ENCODE assay signal across 8 cellular contexts in genomic region chr1:27235827-27236226, GRCh38. TPM values are rescaled to one million over a fixed set of nuclear protein-coding genes. Genes with fewer than 3 reads are reported as not detected.
A peak's percentile ranks its signal among the peaks of the same experiment; 100 is the strongest.
DNase-seq lines count a peak whose midpoint lies in the region; TF ChIP-seq lines count a peak whose summit lies in the region.

No MANE protein-coding gene starts in this region.

- H2AFZ ChIP-seq in PC-9 = peak overlapping the region; percentile 74; the same call in 1 of the 2 replicates

- H3K27me3 ChIP-seq in PC-9 (ENCODE audit: insufficient read depth, low read depth) (no peaks in the 10 kb centered on the region), esophagus muscularis mucosa (no peaks in the 10 kb centered on the region)

- H3K4me3 ChIP-seq in GM08714 (ENCODE audit: low read length) (peak overlapping the region; percentile 86), PC-9 (peak overlapping the region; percentile 58), esophagus muscularis mucosa (peak overlapping the region; percentile 79 to 99 (median 92))

- no peak for TF ChIP-seq EP300 in esophagus muscularis mucosa (IDR thresholded peaks at IDR 0.05)

- no peaks in the 10 kb centered on the region for H3F3A ChIP-seq in PC-9 (ENCODE audit: insufficient read depth, low read depth)

- peaks cover 9% of the 10 kb centered on the region; the same call in 1 of the 2 replicates for H3K79me2 ChIP-seq in PC-9 (ENCODE audit: low read depth)

- H3K4me1 ChIP-seq in PC-9 (replicated peaks; ENCODE audit: insufficient read depth) (peaks cover 9% of the 10 kb centered on the region; the same call in 1 of the 2 replicates), esophagus muscularis mucosa (peaks cover 25 to 44% (median 34%) of the 10 kb centered on the region in 4 donors)

- no peaks in the 10 kb centered on the region for H4K20me1 ChIP-seq in PC-9 (ENCODE audit: insufficient read depth)

- TF ChIP-seq CTCF in PC-9 (conservative IDR thresholded peaks at IDR 0.05) (no peak), esophagus muscularis mucosa (IDR thresholded peaks at IDR 0.05) (no peak)

- H3K27ac ChIP-seq in PC-9 = no peak overlapping the region
- peak overlapping the region; percentile 89 to 91 (median 90) for H3K27ac ChIP-seq in esophagus muscularis mucosa (replicated peaks in 1 of 4)

- no peak for DNase-seq in PC-9
- no peak for DNase-seq in esophagus muscularis mucosa (ENCODE audit: extremely low spot score)
- DNase-seq in renal cortical epithelial cell (ENCODE audit: low read depth) = peak; percentile 47
- DNase-seq in dermis blood vessel endothelial cell = no peak
- no peak for DNase-seq in epidermal melanocyte (ENCODE audit: insufficient read length, low spot score)
- no peak for DNase-seq in DMS 273 treated with DMSO at 0.1 percent for 48 hours (lab: John Stamatoyannopoulos, UW)
- DNase-seq in NCI-H1930 (lab: John Stamatoyannopoulos, UW) = no peak

- BruUV-seq in PC-9 (replicated peaks; lab: Mats Ljungman, UMichigan) = no TSS peak

- peak overlapping the region; percentile 87 for H3K4me2 ChIP-seq in PC-9

- H3K36me3 ChIP-seq in PC-9 (ENCODE audit: low read depth) = no peaks in the 10 kb centered on the region
- no peaks in the 10 kb centered on the region for H3K36me3 ChIP-seq in esophagus muscularis mucosa

- POLR2A ChIA-PET in PC-9 (lab: Charles Lee; ENCODE audit: unreplicated experiment) = interaction anchor here (0.6 kb wide), 1 partner anchor 239 kb away, joined by 5 read pairs; no protein-coding TSS in a partner anchor

- intact Hi-C loops in PC-9 (cut with micrococcal nuclease; ENCODE audit: unreplicated experiment) (no loop called here), esophagus muscularis mucosa (cut with DNase I) (loop anchor here (5.0 kb wide), 1 partner anchor 79 kb away; the partner anchor contains the start of gene SLC9A1)

- no peaks in the 10 kb centered on the region for H3K9me3 ChIP-seq in PC-9 (ENCODE audit: insufficient read depth, low read depth)
- no peaks in the 10 kb centered on the region for H3K9me3 ChIP-seq in esophagus muscularis mucosa

- TF ChIP-seq POLR2A in esophagus muscularis mucosa (IDR thresholded peaks at IDR 0.05; ENCODE audit: low read depth) = no peak

- H3K9me2 ChIP-seq in PC-9 (ENCODE audit: insufficient read depth) = no peaks in the 10 kb centered on the region

- CTCF ChIA-PET in PC-9 (lab: Charles Lee) = no interaction called here

- 39% methylated on average over 7 of the region's 7 CpGs for WGBS in esophagus muscularis mucosa

RNA-seq across cellular contexts. Expression of gene WDTC1, which starts 1.4 kb away (rescaled TPM):
- total RNA-seq in PC-9 (2021) (37.1 and 39.2 TPM in 2 replicates), esophagus muscularis mucosa (10 to 100 TPM; 39.9 to 79.8 (median 62.0) TPM), renal cortical epithelial cell (16.1 and 48.5 TPM in 2 replicates), dermis blood vessel endothelial cell (32.7 and 51.4 TPM in 2 replicates)
